1 cellular context compared by ENCODE assay signal in the genomic region with DNA sequence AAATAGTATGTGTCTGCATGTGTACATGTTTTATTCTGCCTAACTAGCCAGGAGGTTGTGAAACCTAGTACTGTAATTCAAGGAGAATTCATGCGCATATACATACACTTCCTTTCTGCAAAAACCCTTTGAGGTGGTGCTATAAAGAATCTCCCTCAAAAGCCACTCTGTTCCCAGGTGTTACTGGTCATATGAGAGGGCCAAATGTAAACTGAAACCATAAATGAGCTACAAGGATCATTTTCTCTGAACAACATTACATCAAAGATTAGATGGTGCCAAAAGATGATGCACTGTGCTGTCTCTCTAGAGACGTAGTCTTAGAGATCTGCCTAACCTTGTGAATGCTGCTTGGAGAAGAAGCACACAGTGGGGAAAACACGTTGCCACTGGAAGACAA.
TF ChIP-seq lines count a peak whose summit lies in the region.

No MANE protein-coding gene starts in this region.

TF ChIP-seq in GM12878, 131 proteins besides CTCF, POLR2A, EP300 and RAD21:
- TF ChIP-seq NFIC (IDR thresholded peaks at IDR 0.05; ENCODE audit: low read depth, low read length) (peak; percentile 37; the same call in 1 of the 2 replicates), PAX5 (IDR thresholded peaks at IDR 0.05; ENCODE audit: borderline replicate concordance, low read depth, low read length) (no peak), EED (IDR thresholded peaks at IDR 0.05; ENCODE audit: low read depth) (0 out of 2 replicates have a peak, but pooled peaks have one; percentile 12), MEF2B (IDR thresholded peaks at IDR 0.05; ENCODE audit: partially characterized antibody, poor library complexity, severe bottlenecking) (peak; percentile 22), ATF7 (IDR thresholded peaks at IDR 0.05; ENCODE audit: low read depth) (0 out of 2 replicates have a peak, but pooled peaks have one; percentile 31), POU2F2 (IDR thresholded peaks at IDR 0.05; ENCODE audit: borderline replicate concordance, low read depth, low read length) (peak; percentile 16; the same call in 1 of the 3 replicates), RAD51 (IDR thresholded peaks at IDR 0.05) (no peak), BHLHE40 (IDR thresholded peaks at IDR 0.05; ENCODE audit: borderline replicate concordance in 1 of 2, low read depth in 2 of 2, low read length in 1 of 2) (no peak), TCF7 (IDR thresholded peaks at IDR 0.05; ENCODE audit: borderline replicate concordance) (0 out of 2 replicates have a peak, but pooled peaks have one; percentile 47), BCL11A (IDR thresholded peaks at IDR 0.05; ENCODE audit: low read depth, low read length) (0 out of 2 replicates have a peak, but pooled peaks have one; percentile 8), SPI1 (IDR thresholded peaks at IDR 0.05; ENCODE audit: borderline replicate concordance, insufficient read depth, low read depth, low read length) (peak; percentile 24; the same call in 1 of the 2 replicates), HDGF (IDR thresholded peaks at IDR 0.05) (no peak), SIX5 (IDR thresholded peaks at IDR 0.05; ENCODE audit: low read depth, low read length, severe bottlenecking) (no peak), CHD2 (IDR thresholded peaks at IDR 0.05; ENCODE audit: borderline replicate concordance, low read depth, low read length) (no peak), TCF12 (IDR thresholded peaks at IDR 0.05; ENCODE audit: low read depth, low read length) (no peak), ZNF217 (IDR thresholded peaks at IDR 0.05) (no peak), IKZF2 (IDR thresholded peaks at IDR 0.05) (peak; percentile 22 to 38; a peak in 2 of 4 replicates), RUNX3 (IDR thresholded peaks at IDR 0.05; ENCODE audit: low read length) (peak; percentile 73)
- TF ChIP-seq, protein P1, sequence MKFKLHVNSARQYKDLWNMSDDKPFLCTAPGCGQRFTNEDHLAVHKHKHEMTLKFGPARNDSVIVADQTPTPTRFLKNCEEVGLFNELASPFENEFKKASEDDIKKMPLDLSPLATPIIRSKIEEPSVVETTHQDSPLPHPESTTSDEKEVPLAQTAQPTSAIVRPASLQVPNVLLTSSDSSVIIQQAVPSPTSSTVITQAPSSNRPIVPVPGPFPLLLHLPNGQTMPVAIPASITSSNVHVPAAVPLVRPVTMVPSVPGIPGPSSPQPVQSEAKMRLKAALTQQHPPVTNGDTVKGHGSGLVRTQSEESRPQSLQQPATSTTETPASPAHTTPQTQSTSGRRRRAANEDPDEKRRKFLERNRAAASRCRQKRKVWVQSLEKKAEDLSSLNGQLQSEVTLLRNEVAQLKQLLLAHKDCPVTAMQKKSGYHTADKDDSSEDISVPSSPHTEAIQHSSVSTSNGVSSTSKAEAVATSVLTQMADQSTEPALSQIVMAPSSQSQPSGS (IDR thresholded peaks at IDR 0.05; ENCODE audit: low read length) = 0 out of 2 replicates have a peak, but pooled peaks have one; percentile 6
- TF ChIP-seq, protein P2, sequence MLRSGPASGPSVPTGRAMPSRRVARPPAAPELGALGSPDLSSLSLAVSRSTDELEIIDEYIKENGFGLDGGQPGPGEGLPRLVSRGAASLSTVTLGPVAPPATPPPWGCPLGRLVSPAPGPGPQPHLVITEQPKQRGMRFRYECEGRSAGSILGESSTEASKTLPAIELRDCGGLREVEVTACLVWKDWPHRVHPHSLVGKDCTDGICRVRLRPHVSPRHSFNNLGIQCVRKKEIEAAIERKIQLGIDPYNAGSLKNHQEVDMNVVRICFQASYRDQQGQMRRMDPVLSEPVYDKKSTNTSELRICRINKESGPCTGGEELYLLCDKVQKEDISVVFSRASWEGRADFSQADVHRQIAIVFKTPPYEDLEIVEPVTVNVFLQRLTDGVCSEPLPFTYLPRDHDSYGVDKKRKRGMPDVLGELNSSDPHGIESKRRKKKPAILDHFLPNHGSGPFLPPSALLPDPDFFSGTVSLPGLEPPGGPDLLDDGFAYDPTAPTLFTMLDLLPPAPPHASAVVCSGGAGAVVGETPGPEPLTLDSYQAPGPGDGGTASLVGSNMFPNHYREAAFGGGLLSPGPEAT (IDR thresholded peaks at IDR 0.05; ENCODE audit: low read depth) = no peak
- TF ChIP-seq, protein P3, sequence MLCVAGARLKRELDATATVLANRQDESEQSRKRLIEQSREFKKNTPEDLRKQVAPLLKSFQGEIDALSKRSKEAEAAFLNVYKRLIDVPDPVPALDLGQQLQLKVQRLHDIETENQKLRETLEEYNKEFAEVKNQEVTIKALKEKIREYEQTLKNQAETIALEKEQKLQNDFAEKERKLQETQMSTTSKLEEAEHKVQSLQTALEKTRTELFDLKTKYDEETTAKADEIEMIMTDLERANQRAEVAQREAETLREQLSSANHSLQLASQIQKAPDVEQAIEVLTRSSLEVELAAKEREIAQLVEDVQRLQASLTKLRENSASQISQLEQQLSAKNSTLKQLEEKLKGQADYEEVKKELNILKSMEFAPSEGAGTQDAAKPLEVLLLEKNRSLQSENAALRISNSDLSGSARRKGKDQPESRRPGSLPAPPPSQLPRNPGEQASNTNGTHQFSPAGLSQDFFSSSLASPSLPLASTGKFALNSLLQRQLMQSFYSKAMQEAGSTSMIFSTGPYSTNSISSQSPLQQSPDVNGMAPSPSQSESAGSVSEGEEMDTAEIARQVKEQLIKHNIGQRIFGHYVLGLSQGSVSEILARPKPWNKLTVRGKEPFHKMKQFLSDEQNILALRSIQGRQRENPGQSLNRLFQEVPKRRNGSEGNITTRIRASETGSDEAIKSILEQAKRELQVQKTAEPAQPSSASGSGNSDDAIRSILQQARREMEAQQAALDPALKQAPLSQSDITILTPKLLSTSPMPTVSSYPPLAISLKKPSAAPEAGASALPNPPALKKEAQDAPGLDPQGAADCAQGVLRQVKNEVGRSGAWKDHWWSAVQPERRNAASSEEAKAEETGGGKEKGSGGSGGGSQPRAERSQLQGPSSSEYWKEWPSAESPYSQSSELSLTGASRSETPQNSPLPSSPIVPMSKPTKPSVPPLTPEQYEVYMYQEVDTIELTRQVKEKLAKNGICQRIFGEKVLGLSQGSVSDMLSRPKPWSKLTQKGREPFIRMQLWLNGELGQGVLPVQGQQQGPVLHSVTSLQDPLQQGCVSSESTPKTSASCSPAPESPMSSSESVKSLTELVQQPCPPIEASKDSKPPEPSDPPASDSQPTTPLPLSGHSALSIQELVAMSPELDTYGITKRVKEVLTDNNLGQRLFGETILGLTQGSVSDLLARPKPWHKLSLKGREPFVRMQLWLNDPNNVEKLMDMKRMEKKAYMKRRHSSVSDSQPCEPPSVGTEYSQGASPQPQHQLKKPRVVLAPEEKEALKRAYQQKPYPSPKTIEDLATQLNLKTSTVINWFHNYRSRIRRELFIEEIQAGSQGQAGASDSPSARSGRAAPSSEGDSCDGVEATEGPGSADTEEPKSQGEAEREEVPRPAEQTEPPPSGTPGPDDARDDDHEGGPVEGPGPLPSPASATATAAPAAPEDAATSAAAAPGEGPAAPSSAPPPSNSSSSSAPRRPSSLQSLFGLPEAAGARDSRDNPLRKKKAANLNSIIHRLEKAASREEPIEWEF (IDR thresholded peaks at IDR 0.05; ENCODE audit: insufficient replicate concordance, low read depth, low read length) = no peak
